ENCODE assay signal across 1 cellular context in the genomic region with DNA sequence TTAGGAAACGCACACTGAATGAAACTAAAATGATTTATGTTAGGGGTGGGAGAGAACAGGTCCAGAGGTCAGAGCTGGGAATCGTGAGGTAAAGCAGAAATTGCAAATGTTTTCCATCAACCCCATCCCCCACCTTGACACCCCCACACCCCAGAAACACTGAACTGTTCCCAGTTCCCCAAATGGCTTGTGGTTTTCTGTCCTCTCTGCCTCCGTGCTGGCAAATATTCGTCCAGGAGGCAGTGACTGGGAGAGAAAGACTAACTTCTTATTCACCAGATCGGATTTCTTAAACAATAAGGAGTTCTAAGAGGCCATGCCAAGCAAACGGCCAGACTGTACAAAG.
TF ChIP-seq lines count a peak whose summit lies in the region.

No MANE protein-coding gene starts in this region.

TF ChIP-seq in HEK293, 187 proteins besides CTCF, POLR2A, EP300 and RAD21 (continued from another document):
- TF ChIP-seq, protein P1, sequence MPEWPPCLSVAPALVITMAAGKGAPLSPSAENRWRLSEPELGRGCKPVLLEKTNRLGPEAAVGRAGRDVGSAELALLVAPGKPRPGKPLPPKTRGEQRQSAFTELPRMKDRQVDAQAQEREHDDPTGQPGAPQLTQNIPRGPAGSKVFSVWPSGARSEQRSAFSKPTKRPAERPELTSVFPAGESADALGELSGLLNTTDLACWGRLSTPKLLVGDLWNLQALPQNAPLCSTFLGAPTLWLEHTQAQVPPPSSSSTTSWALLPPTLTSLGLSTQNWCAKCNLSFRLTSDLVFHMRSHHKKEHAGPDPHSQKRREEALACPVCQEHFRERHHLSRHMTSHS (tag by site-specific recombination; IDR thresholded peaks at IDR 0.05) = no peak
- TF ChIP-seq ZNF423 (tag by site-specific recombination; IDR thresholded peaks at IDR 0.05) (no peak), PRDM1 (tag by site-specific recombination; IDR thresholded peaks at IDR 0.05) (no peak), ZNF132 (tag by site-specific recombination; IDR thresholded peaks at IDR 0.05; ENCODE audit: borderline replicate concordance) (no peak)
